In genomic region chr6:37257634-37258404, GRCh38 we compare ENCODE assay signal across 8 cellular contexts. TPM values are rescaled to one million over a fixed set of nuclear protein-coding genes. Genes with fewer than 3 reads are reported as not detected.
DNase-seq lines count a peak whose midpoint lies in the region; ATAC-seq and TF ChIP-seq lines count a peak whose summit lies in the region.

TSS of gene TBC1D22B (plus strand) at chr6:37257772. CDS start at chr6:37257918, 146 bp downstream.
TSS of gene TMEM217 (minus strand) at chr6:37258144. CDS start at chr6:37219030, 39,114 bp downstream.

- TF ChIP-seq POLR2A in NB4 (IDR thresholded peaks at IDR 0.05; ENCODE audit: extremely low read depth, insufficient read length) (peak; percentile 13), gastroesophageal sphincter (IDR thresholded peaks at IDR 0.05) (peak; percentile 44 to 57)

- H3K9me3 ChIP-seq in gastroesophageal sphincter: no peaks in the 10 kb centered on the region

- peak within 1 kb of the TSS; percentile 5 to 89 (median 76) for H3K27ac ChIP-seq in gastroesophageal sphincter

- DNase-seq in GM06990 (ENCODE audit: extremely low read depth, insufficient read length): peak; percentile 93
- DNase-seq in NB4 (ENCODE audit: low read depth): peak; percentile 96
- peak; percentile 92 for DNase-seq in SK-N-DZ (ENCODE audit: low spot score)
- peak; percentile 97 for DNase-seq in activated naive CD4-positive, alpha-beta T cell treated with anti-CD3 and anti-CD28 coated beads, Interleukin-2, amount 50 U/mL, for 16 hours
- DNase-seq in non-pigmented ciliary epithelial cell (ENCODE audit: low read depth): peak; percentile 72
- DNase-seq in superior temporal gyrus (ENCODE audit: extremely low spot score): peak; percentile 96

- peak within 1 kb of the TSS; percentile 99 for H3K4me3 ChIP-seq in GM06990 (replicated peaks; ENCODE audit: low read depth, low read length)
- peak within 1 kb of the TSS; percentile 91 for H3K4me3 ChIP-seq in NB4 (ENCODE audit: low read depth, low read length)
- H3K4me3 ChIP-seq in gastroesophageal sphincter: peak within 1 kb of the TSS; percentile 60 to 61

- H3K27me3 ChIP-seq in GM06990 (replicated peaks; ENCODE audit: control insufficient read depth, insufficient read depth, low read length) (no peaks in the 10 kb centered on the region), gastroesophageal sphincter (peaks cover 4% of the 10 kb centered on the region)

- TF ChIP-seq EP300 in gastroesophageal sphincter (IDR thresholded peaks at IDR 0.05): no peak

- ATAC-seq in HG02571 (IDR thresholded peaks at IDR 0.05; ENCODE audit: unreplicated experiment) (peak; percentile 96), gastroesophageal sphincter (peak; percentile 100)

- WGBS in gastroesophageal sphincter (ENCODE audit: low coverage in 1 of 2), 2 donors: 0 to 5% methylated on average over 2 to 4 of the region's 45 CpGs

- peaks cover 2 to 28% (median 7%) of the 10 kb centered on the region in 3 donors for H3K4me1 ChIP-seq in gastroesophageal sphincter

- TF ChIP-seq CTCF in GM06990 (IDR thresholded peaks at IDR 0.05; ENCODE audit: insufficient read depth, low read length, poor library complexity, severe bottlenecking) (no peak), NB4 (IDR thresholded peaks at IDR 0.05; ENCODE audit: low read depth, low read length) (no peak), gastroesophageal sphincter (IDR thresholded peaks at IDR 0.05) (no peak)

- H3K36me3 ChIP-seq in GM06990 (ENCODE audit: control insufficient read depth, insufficient read depth, low read length) (no peaks in the 10 kb centered on the region), gastroesophageal sphincter (no peaks in the 10 kb centered on the region)

RNA-seq across cellular contexts. Expression of gene TBC1D22B, which starts in this region (rescaled TPM):
- 6.9 and 8.9 TPM in 2 replicates for polyA plus RNA-seq in SK-N-DZ (2014; cell fraction: cytosol; rRNA removed)
- polyA plus RNA-seq in SK-N-DZ (2014; cell fraction: nucleus; rRNA removed): 5.2 TPM in 2 replicates
- 1 to 10 TPM; 5.0 to 9.2 (median 8.3) TPM for total RNA-seq in gastroesophageal sphincter

RNA-seq across cellular contexts. Expression of gene TMEM217, which starts in this region (rescaled TPM):
- 0.14 TPM in 1 of 2 replicates, not detected in the other for polyA plus RNA-seq in SK-N-DZ (2014; cell fraction: cytosol; rRNA removed)
- polyA plus RNA-seq in SK-N-DZ (2014; cell fraction: nucleus; rRNA removed): not detected in 2 replicates
- under 1 TPM in 1 of 4 donors, not detected in 3; 0.40 TPM for total RNA-seq in gastroesophageal sphincter

Comparison
In these comparisons a context has a peak if more than half of its experiments do, and no peak if none do; other contexts are left out.
1. Peak in every context shown above with its lines: DNase-seq, ATAC-seq, H3K4me3 ChIP-seq and H3K27ac ChIP-seq.